11 cellular contexts compared by ENCODE assay signal in the genomic region with DNA sequence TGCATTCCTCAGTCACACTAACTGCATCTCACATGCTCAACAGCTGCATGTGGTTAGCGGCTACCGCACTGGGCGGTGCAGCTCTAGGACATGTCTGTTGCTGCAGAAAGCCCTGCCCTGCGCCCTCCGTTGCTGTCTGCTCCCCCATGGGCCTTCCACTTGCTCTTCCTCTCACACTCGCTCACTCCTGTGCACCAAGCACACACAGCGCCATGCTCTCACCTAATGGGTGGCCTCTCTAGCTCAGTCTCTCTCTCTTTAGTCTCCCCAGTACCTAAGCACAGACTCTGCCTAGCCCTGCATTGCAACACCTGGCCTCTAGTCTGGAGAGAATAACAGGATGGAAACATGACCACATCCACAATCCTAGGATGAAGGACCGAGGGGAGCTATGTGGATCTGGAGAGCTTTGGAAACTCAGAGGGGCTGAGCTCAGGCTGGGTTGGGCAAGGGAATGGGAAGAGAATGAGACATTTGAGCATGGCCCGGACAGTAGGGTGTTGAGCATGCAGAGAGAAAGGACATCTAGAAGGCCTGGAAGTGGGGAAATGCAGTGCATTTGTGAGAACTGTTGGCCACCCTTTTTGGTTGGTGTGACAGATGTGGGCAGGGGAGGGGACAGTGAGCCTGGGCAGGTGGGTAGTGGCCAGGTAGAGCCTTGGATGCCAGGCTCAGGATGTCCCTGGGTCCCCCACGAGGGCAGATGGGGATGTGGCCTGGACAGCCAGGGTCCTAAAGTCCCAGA. TPM values are rescaled to one million over a fixed set of nuclear protein-coding genes. Genes with fewer than 3 reads are reported as not detected.
DNase-seq lines count a peak whose midpoint lies in the region; ATAC-seq and TF ChIP-seq lines count a peak whose summit lies in the region.
"Had no signal": no experiment of that assay in that cellular context is flagged by ENCODE, and none has a peak within 500 bp of the region (broad histone marks: within the 10 kb centered on the region; RNA-seq: fewer than 3 reads in every experiment).

No MANE protein-coding gene starts in this region.

- peak overlapping the region; percentile 92 for H3K4me2 ChIP-seq in BLaER1

- H3K9me3 ChIP-seq in BLaER1 (no peaks in the 10 kb centered on the region), adipocyte (ENCODE audit: control insufficient read depth, low read length) (no peaks in the 10 kb centered on the region), gastroesophageal sphincter (no peaks in the 10 kb centered on the region), lower lobe of right lung (no peaks in the 10 kb centered on the region)

- H3K4me1 ChIP-seq in BLaER1, result peaks cover 94% of the 10 kb centered on the region
- H3K4me1 ChIP-seq in adipocyte (ENCODE audit: control insufficient read depth, insufficient read depth, low read length), result peaks cover 62% of the 10 kb centered on the region
- peaks cover 3 to 66% (median 32%) of the 10 kb centered on the region in 3 donors for H3K4me1 ChIP-seq in gastroesophageal sphincter
- H3K4me1 ChIP-seq in lower lobe of right lung, result peaks cover 26% of the 10 kb centered on the region

- ATAC-seq in gastroesophageal sphincter, result no peak
- no peak for ATAC-seq in lower lobe of right lung
- ATAC-seq: Panc1 had no signal

- TF ChIP-seq CTCF in mesothelial cell of epicardium (IDR thresholded peaks at IDR 0.05; ENCODE audit: unreplicated experiment) (no peak), gastroesophageal sphincter (IDR thresholded peaks at IDR 0.05) (no peak), lower lobe of right lung (IDR thresholded peaks at IDR 0.05) (no peak)

- peaks cover 10% of the 10 kb centered on the region for H3K36me3 Mint-ChIP-seq in mesothelial cell of epicardium
- H3K36me3 Mint-ChIP-seq: CD4-positive, CD25-positive, alpha-beta regulatory T cell had no signal

- H3K4me1 Mint-ChIP-seq in mesothelial cell of epicardium, result peaks cover 46% of the 10 kb centered on the region

- H3K4me3 ChIP-seq in BLaER1 (peak overlapping the region; percentile 25; the same call in 1 of the 2 replicates), adipocyte (ENCODE audit: low read length) (no peak overlapping the region), gastroesophageal sphincter (no peak overlapping the region), lower lobe of right lung (no peak overlapping the region)

- no peaks in the 10 kb centered on the region for H3K27me3 Mint-ChIP-seq in mesothelial cell of epicardium (ENCODE audit: low read depth)

- no peaks in the 10 kb centered on the region for H4K20me1 ChIP-seq in BLaER1

- intact Hi-C loops in posterior vena cava (cut with DNase I), result no loop called here
- intact Hi-C loops in lower lobe of right lung (cut with DNase I), result no loop called here

- DNase-seq in adipocyte (ENCODE audit: low read depth) (peak; percentile 68), mesothelial cell of epicardium (ENCODE audit: low spot score in 2 of 2, unreplicated experiment in 2 of 2) (no peak), posterior vena cava (ENCODE audit: low spot score) (no peak), lower lobe of right lung (no peak)
- DNase-seq: activated CD4-positive, alpha-beta T cell treated with anti-CD3 and anti-CD28 coated beads for 48 hours; CD4-positive, CD25-positive, alpha-beta regulatory T cell; NCI-H1436 treated with DMSO at 0.1 percent for 48 hours; stimulated activated CD4-positive, alpha-beta T cell treated with anti-CD3 and anti-CD28 coated beads, Interleukin-4, amount 100 ng/mL, for 4 hours had no signal

- no peaks in the 10 kb centered on the region for H3K9me3 Mint-ChIP-seq in mesothelial cell of epicardium
- H3K9me3 Mint-ChIP-seq: CD4-positive, CD25-positive, alpha-beta regulatory T cell had no signal

- H3K27me3 ChIP-seq in BLaER1 (no peaks in the 10 kb centered on the region), adipocyte (replicated peaks; ENCODE audit: control insufficient read depth, insufficient read depth, low read length) (no peaks in the 10 kb centered on the region), gastroesophageal sphincter (no peaks in the 10 kb centered on the region), lower lobe of right lung (ENCODE audit: low read depth) (no peaks in the 10 kb centered on the region)

- TF ChIP-seq POLR2A in gastroesophageal sphincter (IDR thresholded peaks at IDR 0.05), result no peak

- no peaks in the 10 kb centered on the region for H3K36me3 ChIP-seq in BLaER1
- peaks cover 28% of the 10 kb centered on the region for H3K36me3 ChIP-seq in adipocyte (ENCODE audit: control insufficient read depth, insufficient read depth, low read length, severe bottlenecking)
- H3K36me3 ChIP-seq in gastroesophageal sphincter, result peaks cover 0 to 16% of the 10 kb centered on the region in 2 donors
- peaks cover 12% of the 10 kb centered on the region for H3K36me3 ChIP-seq in lower lobe of right lung

- peak overlapping the region; percentile 54 for H3K27ac ChIP-seq in BLaER1
- peak overlapping the region in 2 of 4 donors; percentile 86 to 87 for H3K27ac ChIP-seq in gastroesophageal sphincter
- no peak overlapping the region for H3K27ac ChIP-seq in lower lobe of right lung

- no peak for TF ChIP-seq EP300 in gastroesophageal sphincter (IDR thresholded peaks at IDR 0.05)

- 71 to 77% methylated on average over 5 to 9 of the region's 10 CpGs for WGBS in gastroesophageal sphincter (ENCODE audit: low coverage in 1 of 2), 2 donors

- no peak overlapping the region for H3K4me3 Mint-ChIP-seq in mesothelial cell of epicardium
- H3K4me3 Mint-ChIP-seq: CD4-positive, CD25-positive, alpha-beta regulatory T cell had no signal

- H3K9ac ChIP-seq in BLaER1, result peak overlapping the region; percentile 32; the same call in 1 of the 2 replicates
- peak overlapping the region; percentile 64 for H3K9ac ChIP-seq in adipocyte (ENCODE audit: low read length)

- peak overlapping the region; percentile 71 for H3K27ac Mint-ChIP-seq in mesothelial cell of epicardium
- H3K27ac Mint-ChIP-seq: CD4-positive, CD25-positive, alpha-beta regulatory T cell had no signal

RNA-seq across cellular contexts. Expression of gene SGCA, which starts 16.0 kb away (rescaled TPM):
- not detected in 3 replicates for total RNA-seq in mesothelial cell of epicardium
- total RNA-seq in gastroesophageal sphincter, result 100 to 1,000 TPM in 2 of 4 donors, 10 to 100 TPM in 2; 58.1 to 145 (median 93.4) TPM
- 10 to 100 TPM; 87.9 to 99.0 TPM for total RNA-seq in posterior vena cava
- 9.1 TPM for total RNA-seq in lower lobe of right lung
- total RNA-seq: CD4-positive, CD25-positive, alpha-beta regulatory T cell had no signal

RNA-seq across cellular contexts. Expression of gene COL1A1, which starts 19.7 kb away (rescaled TPM):
- total RNA-seq in mesothelial cell of epicardium, result 3,780 to 4,004 TPM (median 3,972 TPM) in 3 replicates
- 10 to 100 TPM; 14.6 to 92.9 (median 69.7) TPM for total RNA-seq in gastroesophageal sphincter
- 1,000 to 10,000 TPM in 1 of 2 donors, 100 to 1,000 TPM in 1; 456 to 1,821 TPM for total RNA-seq in posterior vena cava
- total RNA-seq in lower lobe of right lung, result 142 TPM

RNA-seq across cellular contexts. Expression of gene PPP1R9B, which starts 31.3 kb away (rescaled TPM):
- total RNA-seq in mesothelial cell of epicardium, result 56.4 to 58.6 TPM (median 56.6 TPM) in 3 replicates
- 10 to 100 TPM; 23.3 to 38.1 (median 30.8) TPM for total RNA-seq in gastroesophageal sphincter
- 10 to 100 TPM; 51.4 to 53.7 TPM for total RNA-seq in posterior vena cava
- 92.6 TPM for total RNA-seq in lower lobe of right lung

RNA-seq across cellular contexts. Expression of gene SAMD14, which starts 51.8 kb away (rescaled TPM):
- total RNA-seq in mesothelial cell of epicardium (17.3 to 20.0 TPM (median 19.4 TPM) in 3 replicates), gastroesophageal sphincter (1 to 10 TPM; 1.3 to 2.8 (median 2.3) TPM), posterior vena cava (1 to 10 TPM; 6.6 to 6.7 TPM), lower lobe of right lung (9.2 TPM)
